In genomic region chr12:11946161-11946560, GRCh38 we compare ENCODE assay signal across 2 cellular contexts.
TF ChIP-seq lines count a peak whose summit lies in the region.

No MANE protein-coding gene starts in this region.

TF ChIP-seq in GM12891, 5 proteins besides CTCF, POLR2A, EP300 and RAD21:
- TF ChIP-seq SPI1 (IDR thresholded peaks at IDR 0.05; ENCODE audit: low read depth, low read length) (no peak), POLR2AphosphoS5 (IDR thresholded peaks at IDR 0.05; ENCODE audit: low read depth, low read length) (no peak), TAF1 (IDR thresholded peaks at IDR 0.05; ENCODE audit: low read depth, low read length) (no peak), POU2F2 (IDR thresholded peaks at IDR 0.05; ENCODE audit: low read depth, low read length) (peak; percentile 25; the same call in 1 of the 2 replicates), PAX5 (IDR thresholded peaks at IDR 0.05; ENCODE audit: insufficient read depth, low read length, severe bottlenecking) (no peak)

TF ChIP-seq in H1, 55 proteins besides CTCF, POLR2A, EP300 and RAD21:
- TF ChIP-seq CHD1 (IDR thresholded peaks at IDR 0.05; ENCODE audit: low read depth, low read length) (no peak), JUN (IDR thresholded peaks at IDR 0.05; ENCODE audit: low read depth, low read length) (no peak), CEBPB (IDR thresholded peaks at IDR 0.05; ENCODE audit: low read depth, low read length) (no peak), PHF8 (conservative IDR thresholded peaks at IDR 0.05; ENCODE audit: low read depth, low read length) (no peak)
